ENCODE assay signal across 27 cellular contexts in the genomic region with DNA sequence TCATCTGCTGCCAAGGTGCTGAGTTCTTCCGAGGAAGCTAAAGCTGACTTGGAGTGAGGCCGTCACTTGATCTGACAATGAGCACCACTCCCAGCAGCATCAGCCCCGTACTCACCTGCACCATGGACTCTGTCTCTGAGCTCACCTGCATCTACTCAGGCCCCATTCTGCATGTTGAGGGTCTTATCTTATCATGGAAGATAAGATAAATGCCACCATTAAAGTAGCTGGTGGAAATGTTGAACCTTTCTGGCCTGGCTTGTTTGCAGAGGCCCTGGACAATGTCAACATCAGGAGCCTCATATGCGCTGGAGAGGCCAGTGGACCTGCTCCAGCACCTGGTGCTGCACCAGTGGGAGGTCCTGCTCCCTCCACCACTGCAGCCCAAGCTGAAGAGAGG.
"Had no signal": no experiment of that assay in that cellular context is flagged by ENCODE, and none has a peak within 500 bp of the region (broad histone marks: within the 10 kb centered on the region; RNA-seq: fewer than 3 reads in every experiment).

No MANE protein-coding gene starts in this region.

- H3K4me3 ChIP-seq: ascending aorta, body of pancreas, SK-N-MC had no signal

- DNase-seq: activated B cell treated with CpG ODN at 0.5 μM for 24 hours; activated CD4-positive, alpha-beta T cell treated with anti-CD3 and anti-CD28 coated beads for 1 hour; activated CD4-positive, alpha-beta T cell treated with anti-CD3 and anti-CD28 coated beads, Interleukin-2, amount 10 ng/mL, durations not matched to agents 24 days and 14 days; activated CD4-positive, alpha-beta T cell treated with anti-CD3 and anti-CD28 coated beads, Interleukin-2, amount 50 U/mL, for 48 hours; activated CD8-positive, alpha-beta memory T cell treated with anti-CD3 and anti-CD28 coated beads, Interleukin-2, amount 10 ng/mL, durations not matched to agents 7 days and 5 days; activated effector memory CD4-positive, alpha-beta T cell treated with Interleukin-2 at 50 U/mL for 16 hours; activated naive CD4-positive, alpha-beta T cell; activated naive CD8-positive, alpha-beta T cell treated with anti-CD3 and anti-CD28 coated beads, Interleukin-2, amount 50 U/mL, for 24 hours; activated T-cell treated with anti-CD3 and anti-CD28 coated beads, Interleukin-2, amount 50 U/mL, for 24 hours; amniotic stem cell; body of pancreas; Kasumi-1; NCI-H1105 treated with DMSO at 0.1 percent for 48 hours; NCI-H1436 treated with DMSO at 0.1 percent for 48 hours; NCI-H1930; NCI-H2171; NCI-H2227 treated with DMSO at 0.1 percent for 48 hours; NCI-H526 treated with DMSO at 0.1 percent for 48 hours; NCI-H82; SIG-M5; T-cell; T-helper 2 cell; T1000 had no signal

- H3K27me3 ChIP-seq: ascending aorta, body of pancreas had no signal

- H3K4me1 ChIP-seq: ascending aorta, body of pancreas had no signal

- H3K9me3 Mint-ChIP-seq: activated B cell treated with CpG ODN at 0.5 μM for 24 hours, T-cell had no signal

- H3K4me1 Mint-ChIP-seq: activated B cell treated with CpG ODN at 0.5 μM for 24 hours; activated CD4-positive, alpha-beta T cell treated with anti-CD3 and anti-CD28 coated beads, Interleukin-2, amount 10 ng/mL, durations not matched to agents 24 days and 14 days; activated CD8-positive, alpha-beta memory T cell treated with anti-CD3 and anti-CD28 coated beads, Interleukin-2, amount 10 ng/mL, durations not matched to agents 7 days and 5 days; activated naive CD8-positive, alpha-beta T cell treated with anti-CD3 and anti-CD28 coated beads, Interleukin-2, amount 50 U/mL, for 24 hours; T-cell had no signal

- H3K36me3 ChIP-seq: ascending aorta had no signal

- H3K4me3 Mint-ChIP-seq: activated B cell treated with CpG ODN at 0.5 μM for 24 hours; activated CD4-positive, alpha-beta T cell treated with anti-CD3 and anti-CD28 coated beads, Interleukin-2, amount 10 ng/mL, durations not matched to agents 24 days and 14 days; activated CD8-positive, alpha-beta memory T cell treated with anti-CD3 and anti-CD28 coated beads, Interleukin-2, amount 10 ng/mL, durations not matched to agents 7 days and 5 days; activated naive CD8-positive, alpha-beta T cell treated with anti-CD3 and anti-CD28 coated beads, Interleukin-2, amount 50 U/mL, for 24 hours; activated T-cell treated with anti-CD3 and anti-CD28 coated beads, Interleukin-2, amount 50 U/mL, for 24 hours; activated T-helper 1 cell treated with anti-CD3 and anti-CD28 coated beads, Interleukin-12 subunit alpha, Interleukin-12 subunit beta, Interleukin-2, Interleukin-4 antibody, amounts not matched to agents 30 ng/mL and 10 ng/mL and 1 ng/mL, durations not matched to agents 14 hours and 24 hours and 36 hours; T-cell had no signal

- H3K36me3 Mint-ChIP-seq: activated CD8-positive, alpha-beta memory T cell treated with anti-CD3 and anti-CD28 coated beads, Interleukin-2, amount 10 ng/mL, durations not matched to agents 7 days and 5 days; T-cell had no signal

- H3K27ac Mint-ChIP-seq: activated B cell treated with CpG ODN at 0.5 μM for 24 hours; activated CD4-positive, alpha-beta T cell treated with anti-CD3 and anti-CD28 coated beads, Interleukin-2, amount 10 ng/mL, durations not matched to agents 24 days and 14 days; activated CD8-positive, alpha-beta memory T cell treated with anti-CD3 and anti-CD28 coated beads, Interleukin-2, amount 10 ng/mL, durations not matched to agents 7 days and 5 days; activated naive CD4-positive, alpha-beta T cell treated with anti-CD3 and anti-CD28 coated beads, Interleukin-2, amount 50 U/mL, for 72 hours; activated naive CD8-positive, alpha-beta T cell treated with anti-CD3 and anti-CD28 coated beads, Interleukin-2, amount 50 U/mL, for 24 hours; activated T-cell treated with anti-CD3 and anti-CD28 coated beads, Interleukin-2, amount 50 U/mL, for 24 hours; activated T-helper 1 cell treated with anti-CD3 and anti-CD28 coated beads, Interleukin-12 subunit alpha, Interleukin-12 subunit beta, Interleukin-2, Interleukin-4 antibody, amounts not matched to agents 30 ng/mL and 10 ng/mL and 1 ng/mL, durations not matched to agents 14 hours and 24 hours and 36 hours; T-cell had no signal

- H3K9me3 ChIP-seq: ascending aorta, body of pancreas had no signal

- ATAC-seq: activated CD8-positive, alpha-beta memory T cell treated with anti-CD3 and anti-CD28 coated beads, Interleukin-2, amount 10 ng/mL, durations not matched to agents 7 days and 5 days; activated naive CD4-positive, alpha-beta T cell treated with anti-CD3 and anti-CD28 coated beads, Interleukin-2, amount 50 U/mL, for 72 hours; activated naive CD8-positive, alpha-beta T cell treated with anti-CD3 and anti-CD28 coated beads, Interleukin-2, amount 50 U/mL, for 24 hours; body of pancreas; T-cell had no signal

- H3K27ac ChIP-seq: ascending aorta, body of pancreas, SK-N-MC had no signal
